ENCODE assay signal across 1 cellular context in the genomic region with DNA sequence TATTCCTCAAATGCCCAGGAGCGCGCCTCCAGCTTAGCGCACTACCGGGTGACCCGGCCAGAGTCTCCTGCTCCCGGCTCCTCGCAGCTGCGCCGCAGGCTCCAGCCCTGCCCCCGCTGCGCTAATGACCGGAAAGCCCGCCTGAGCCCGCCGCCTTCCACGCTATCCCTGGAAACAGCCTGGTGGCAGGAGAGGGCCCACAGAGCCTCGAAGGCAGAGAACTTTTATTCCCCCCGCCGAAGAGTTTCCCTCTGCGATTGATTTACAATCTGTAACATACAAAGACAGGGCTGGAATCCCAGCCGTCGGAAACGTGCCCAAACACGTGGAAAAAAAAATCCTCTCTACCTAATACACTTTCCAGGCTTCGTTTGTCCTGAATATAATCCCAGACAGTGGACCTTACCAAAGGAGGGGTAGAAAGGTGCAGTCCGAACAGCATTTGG.
TF ChIP-seq lines count a peak whose summit lies in the region.

No MANE protein-coding gene starts in this region.

TF ChIP-seq in HepG2, 621 proteins besides CTCF, POLR2A, EP300 and RAD21 (continued from another document):
- TF ChIP-seq SALL1 (CRISPR knock-in tag; IDR thresholded peaks at IDR 0.05): peak; percentile 38
- no peak for TF ChIP-seq NR2F2 (IDR thresholded peaks at IDR 0.05; ENCODE audit: borderline replicate concordance, low read depth)
- TF ChIP-seq ZMYM2 (CRISPR knock-in tag; IDR thresholded peaks at IDR 0.05): no peak
- TF ChIP-seq, protein P1, sequence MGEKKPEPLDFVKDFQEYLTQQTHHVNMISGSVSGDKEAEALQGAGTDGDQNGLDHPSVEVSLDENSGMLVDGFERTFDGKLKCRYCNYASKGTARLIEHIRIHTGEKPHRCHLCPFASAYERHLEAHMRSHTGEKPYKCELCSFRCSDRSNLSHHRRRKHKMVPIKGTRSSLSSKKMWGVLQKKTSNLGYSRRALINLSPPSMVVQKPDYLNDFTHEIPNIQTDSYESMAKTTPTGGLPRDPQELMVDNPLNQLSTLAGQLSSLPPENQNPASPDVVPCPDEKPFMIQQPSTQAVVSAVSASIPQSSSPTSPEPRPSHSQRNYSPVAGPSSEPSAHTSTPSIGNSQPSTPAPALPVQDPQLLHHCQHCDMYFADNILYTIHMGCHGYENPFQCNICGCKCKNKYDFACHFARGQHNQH (CRISPR knock-in tag; IDR thresholded peaks at IDR 0.05): no peak
- TF ChIP-seq ZMAT3 (CRISPR knock-in tag; conservative IDR thresholded peaks at IDR 0.05): no peak
- TF ChIP-seq ZKSCAN1 (IDR thresholded peaks at IDR 0.05; ENCODE audit: low read length): no peak
- TF ChIP-seq, protein P2, sequence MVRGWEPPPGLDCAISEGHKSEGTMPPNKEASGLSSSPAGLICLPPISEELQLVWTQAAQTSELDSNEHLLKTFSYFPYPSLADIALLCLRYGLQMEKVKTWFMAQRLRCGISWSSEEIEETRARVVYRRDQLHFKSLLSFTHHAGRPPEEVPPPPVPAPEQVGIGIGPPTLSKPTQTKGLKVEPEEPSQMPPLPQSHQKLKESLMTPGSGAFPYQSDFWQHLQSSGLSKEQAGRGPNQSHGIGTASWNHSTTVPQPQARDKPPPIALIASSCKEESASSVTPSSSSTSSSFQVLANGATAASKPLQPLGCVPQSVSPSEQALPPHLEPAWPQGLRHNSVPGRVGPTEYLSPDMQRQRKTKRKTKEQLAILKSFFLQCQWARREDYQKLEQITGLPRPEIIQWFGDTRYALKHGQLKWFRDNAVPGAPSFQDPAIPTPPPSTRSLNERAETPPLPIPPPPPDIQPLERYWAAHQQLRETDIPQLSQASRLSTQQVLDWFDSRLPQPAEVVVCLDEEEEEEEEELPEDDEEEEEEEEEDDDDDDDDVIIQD (CRISPR knock-in tag; IDR thresholded peaks at IDR 0.05; ENCODE audit: low read depth): no peak
- no peak for TF ChIP-seq ZFP90 (CRISPR knock-in tag; IDR thresholded peaks at IDR 0.05; ENCODE audit: borderline replicate concordance)
- TF ChIP-seq SAFB2 (CRISPR knock-in tag; IDR thresholded peaks at IDR 0.05; ENCODE audit: borderline replicate concordance, low read depth): 0 out of 2 replicates have a peak, but pooled peaks have one; percentile 15
- no peak for TF ChIP-seq ZNF652 (CRISPR knock-in tag; IDR thresholded peaks at IDR 0.05; ENCODE audit: borderline replicate concordance, low read depth)
- no peak for TF ChIP-seq NBN (conservative IDR thresholded peaks at IDR 0.05)
- TF ChIP-seq, protein P3, sequence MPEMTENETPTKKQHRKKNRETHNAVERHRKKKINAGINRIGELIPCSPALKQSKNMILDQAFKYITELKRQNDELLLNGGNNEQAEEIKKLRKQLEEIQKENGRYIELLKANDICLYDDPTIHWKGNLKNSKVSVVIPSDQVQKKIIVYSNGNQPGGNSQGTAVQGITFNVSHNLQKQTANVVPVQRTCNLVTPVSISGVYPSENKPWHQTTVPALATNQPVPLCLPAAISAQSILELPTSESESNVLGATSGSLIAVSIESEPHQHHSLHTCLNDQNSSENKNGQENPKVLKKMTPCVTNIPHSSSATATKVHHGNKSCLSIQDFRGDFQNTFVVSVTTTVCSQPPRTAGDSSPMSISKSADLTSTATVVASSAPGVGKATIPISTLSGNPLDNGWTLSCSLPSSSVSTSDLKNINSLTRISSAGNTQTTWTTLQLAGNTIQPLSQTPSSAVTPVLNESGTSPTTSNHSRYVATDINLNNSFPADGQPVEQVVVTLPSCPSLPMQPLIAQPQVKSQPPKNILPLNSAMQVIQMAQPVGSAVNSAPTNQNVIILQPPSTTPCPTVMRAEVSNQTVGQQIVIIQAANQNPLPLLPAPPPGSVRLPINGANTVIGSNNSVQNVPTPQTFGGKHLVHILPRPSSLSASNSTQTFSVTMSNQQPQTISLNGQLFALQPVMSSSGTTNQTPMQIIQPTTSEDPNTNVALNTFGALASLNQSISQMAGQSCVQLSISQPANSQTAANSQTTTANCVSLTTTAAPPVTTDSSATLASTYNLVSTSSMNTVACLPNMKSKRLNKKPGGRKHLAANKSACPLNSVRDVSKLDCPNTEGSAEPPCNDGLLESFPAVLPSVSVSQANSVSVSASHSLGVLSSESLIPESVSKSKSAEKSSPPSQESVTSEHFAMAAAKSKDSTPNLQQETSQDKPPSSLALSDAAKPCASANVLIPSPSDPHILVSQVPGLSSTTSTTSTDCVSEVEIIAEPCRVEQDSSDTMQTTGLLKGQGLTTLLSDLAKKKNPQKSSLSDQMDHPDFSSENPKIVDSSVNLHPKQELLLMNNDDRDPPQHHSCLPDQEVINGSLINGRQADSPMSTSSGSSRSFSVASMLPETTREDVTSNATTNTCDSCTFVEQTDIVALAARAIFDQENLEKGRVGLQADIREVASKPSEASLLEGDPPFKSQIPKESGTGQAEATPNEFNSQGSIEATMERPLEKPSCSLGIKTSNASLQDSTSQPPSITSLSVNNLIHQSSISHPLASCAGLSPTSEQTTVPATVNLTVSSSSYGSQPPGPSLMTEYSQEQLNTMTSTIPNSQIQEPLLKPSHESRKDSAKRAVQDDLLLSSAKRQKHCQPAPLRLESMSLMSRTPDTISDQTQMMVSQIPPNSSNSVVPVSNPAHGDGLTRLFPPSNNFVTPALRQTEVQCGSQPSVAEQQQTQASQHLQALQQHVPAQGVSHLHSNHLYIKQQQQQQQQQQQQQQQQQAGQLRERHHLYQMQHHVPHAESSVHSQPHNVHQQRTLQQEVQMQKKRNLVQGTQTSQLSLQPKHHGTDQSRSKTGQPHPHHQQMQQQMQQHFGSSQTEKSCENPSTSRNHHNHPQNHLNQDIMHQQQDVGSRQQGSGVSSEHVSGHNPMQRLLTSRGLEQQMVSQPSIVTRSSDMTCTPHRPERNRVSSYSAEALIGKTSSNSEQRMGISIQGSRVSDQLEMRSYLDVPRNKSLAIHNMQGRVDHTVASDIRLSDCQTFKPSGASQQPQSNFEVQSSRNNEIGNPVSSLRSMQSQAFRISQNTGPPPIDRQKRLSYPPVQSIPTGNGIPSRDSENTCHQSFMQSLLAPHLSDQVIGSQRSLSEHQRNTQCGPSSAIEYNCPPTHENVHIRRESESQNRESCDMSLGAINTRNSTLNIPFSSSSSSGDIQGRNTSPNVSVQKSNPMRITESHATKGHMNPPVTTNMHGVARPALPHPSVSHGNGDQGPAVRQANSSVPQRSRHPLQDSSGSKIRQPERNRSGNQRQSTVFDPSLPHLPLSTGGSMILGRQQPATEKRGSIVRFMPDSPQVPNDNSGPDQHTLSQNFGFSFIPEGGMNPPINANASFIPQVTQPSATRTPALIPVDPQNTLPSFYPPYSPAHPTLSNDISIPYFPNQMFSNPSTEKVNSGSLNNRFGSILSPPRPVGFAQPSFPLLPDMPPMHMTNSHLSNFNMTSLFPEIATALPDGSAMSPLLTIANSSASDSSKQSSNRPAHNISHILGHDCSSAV (CRISPR knock-in tag; IDR thresholded peaks at IDR 0.05; ENCODE audit: borderline replicate concordance): no peak
- no peak for TF ChIP-seq CCAR2 (optimal IDR thresholded peaks at IDR 0.05; ENCODE audit: low read depth, low read length)
- TF ChIP-seq ZNF124 (CRISPR knock-in tag; IDR thresholded peaks at IDR 0.05): no peak
- TF ChIP-seq HDAC2 (CRISPR knock-in tag; IDR thresholded peaks at IDR 0.05): no peak
- TF ChIP-seq, protein P4, sequence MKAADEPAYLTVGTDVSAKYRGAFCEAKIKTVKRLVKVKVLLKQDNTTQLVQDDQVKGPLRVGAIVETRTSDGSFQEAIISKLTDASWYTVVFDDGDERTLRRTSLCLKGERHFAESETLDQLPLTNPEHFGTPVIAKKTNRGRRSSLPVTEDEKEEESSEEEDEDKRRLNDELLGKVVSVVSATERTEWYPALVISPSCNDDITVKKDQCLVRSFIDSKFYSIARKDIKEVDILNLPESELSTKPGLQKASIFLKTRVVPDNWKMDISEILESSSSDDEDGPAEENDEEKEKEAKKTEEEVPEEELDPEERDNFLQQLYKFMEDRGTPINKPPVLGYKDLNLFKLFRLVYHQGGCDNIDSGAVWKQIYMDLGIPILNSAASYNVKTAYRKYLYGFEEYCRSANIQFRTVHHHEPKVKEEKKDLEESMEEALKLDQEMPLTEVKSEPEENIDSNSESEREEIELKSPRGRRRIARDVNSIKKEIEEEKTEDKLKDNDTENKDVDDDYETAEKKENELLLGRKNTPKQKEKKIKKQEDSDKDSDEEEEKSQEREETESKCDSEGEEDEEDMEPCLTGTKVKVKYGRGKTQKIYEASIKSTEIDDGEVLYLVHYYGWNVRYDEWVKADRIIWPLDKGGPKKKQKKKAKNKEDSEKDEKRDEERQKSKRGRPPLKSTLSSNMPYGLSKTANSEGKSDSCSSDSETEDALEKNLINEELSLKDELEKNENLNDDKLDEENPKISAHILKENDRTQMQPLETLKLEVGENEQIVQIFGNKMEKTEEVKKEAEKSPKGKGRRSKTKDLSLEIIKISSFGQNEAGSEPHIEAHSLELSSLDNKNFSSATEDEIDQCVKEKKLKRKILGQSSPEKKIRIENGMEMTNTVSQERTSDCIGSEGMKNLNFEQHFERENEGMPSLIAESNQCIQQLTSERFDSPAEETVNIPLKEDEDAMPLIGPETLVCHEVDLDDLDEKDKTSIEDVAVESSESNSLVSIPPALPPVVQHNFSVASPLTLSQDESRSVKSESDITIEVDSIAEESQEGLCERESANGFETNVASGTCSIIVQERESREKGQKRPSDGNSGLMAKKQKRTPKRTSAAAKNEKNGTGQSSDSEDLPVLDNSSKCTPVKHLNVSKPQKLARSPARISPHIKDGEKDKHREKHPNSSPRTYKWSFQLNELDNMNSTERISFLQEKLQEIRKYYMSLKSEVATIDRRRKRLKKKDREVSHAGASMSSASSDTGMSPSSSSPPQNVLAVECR (CRISPR knock-in tag; IDR thresholded peaks at IDR 0.05; ENCODE audit: borderline replicate concordance): no peak
- TF ChIP-seq ZSCAN12 (CRISPR knock-in tag; IDR thresholded peaks at IDR 0.05): no peak
- TF ChIP-seq ZNF468 (CRISPR knock-in tag; IDR thresholded peaks at IDR 0.05): no peak
- TF ChIP-seq ETV5 (CRISPR knock-in tag; IDR thresholded peaks at IDR 0.05; ENCODE audit: borderline replicate concordance): no peak
- TF ChIP-seq ZSCAN30 (CRISPR knock-in tag; IDR thresholded peaks at IDR 0.05): no peak
